20 cellular contexts compared by ENCODE assay signal in the genomic region with DNA sequence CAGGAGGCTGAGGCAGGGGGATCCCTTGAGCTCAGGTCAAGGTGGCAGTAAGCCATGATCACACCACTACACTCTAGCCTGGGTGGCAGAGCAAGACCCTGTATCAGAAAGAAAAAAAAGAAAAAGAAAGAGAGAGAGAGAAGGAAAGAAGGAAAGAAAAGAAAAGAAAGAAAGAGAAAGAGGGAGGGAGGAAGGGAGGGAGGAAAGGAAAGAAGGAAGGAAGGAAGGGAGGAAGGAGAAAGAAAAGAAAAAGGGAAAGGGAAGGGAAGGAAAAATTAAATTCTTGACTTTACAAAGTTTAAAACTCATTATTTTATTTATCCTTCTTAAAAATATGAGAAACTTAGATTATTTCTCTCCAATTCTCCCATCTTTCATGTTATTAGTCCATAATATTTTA. TPM values are rescaled to one million over a fixed set of nuclear protein-coding genes. Genes with fewer than 3 reads are reported as not detected.
DNase-seq lines count a peak whose midpoint lies in the region; ATAC-seq, FAIRE-seq and TF ChIP-seq lines count a peak whose summit lies in the region.
"Had no signal": no experiment of that assay in that cellular context is flagged by ENCODE, and none has a peak within 500 bp of the region (broad histone marks: within the 10 kb centered on the region; RNA-seq: fewer than 3 reads in every experiment).

No MANE protein-coding gene starts in this region.

- TF ChIP-seq RAD21 in K562 (CRISPR knock-in tag; conservative IDR thresholded peaks at IDR 0.05 in 1 of 2, IDR thresholded peaks at IDR 0.05 in 1 of 2): no peak

- H3K27me3 ChIP-seq in right atrium auricular region (no peaks in the 10 kb centered on the region), K562 (ENCODE audit: control insufficient read depth in 2 of 2, insufficient read depth in 2 of 2, low read length in 2 of 2) (no peaks in the 10 kb centered on the region)
- H3K27me3 ChIP-seq: BLaER1 treated with 17β-estradiol and CSF1 and Interleukin-3, amounts not matched to agents 10 nM and 100 nM had no signal

- POLR2A ChIA-PET in HEK293 (lab: Yijun Ruan, JAX) (no interaction called here), K562 (lab: Yijun Ruan, JAX) (no interaction called here)

- H3K4me3 ChIP-seq in right atrium auricular region (no peak overlapping the region), HEK293 (ENCODE audit: low read depth, low read length) (no peak overlapping the region), K562 (no peak overlapping the region), kidney (ENCODE audit: low read length in 2 of 2) (no peak overlapping the region)
- H3K4me3 ChIP-seq: A549; BLaER1 treated with 17β-estradiol and CSF1 and Interleukin-3, amounts not matched to agents 10 nM and 100 nM had no signal

- no peak overlapping the region for H2AFZ ChIP-seq in K562 (ENCODE audit: low read depth, low read length)

- peak; percentile 17 for DNase-seq in cardiac septum (ENCODE audit: low spot score)
- DNase-seq in right atrium auricular region (ENCODE audit: low spot score): no peak
- DNase-seq in K562 (ENCODE audit: extremely low read depth in 1 of 4, low spot score in 3 of 4): no peak
- DNase-seq in kidney: no peak
- DNase-seq: AML-193; Caco-2; Calu3; CD4-positive, alpha-beta T cell; CD8-positive, alpha-beta T cell; DMS79 treated with DMSO at 0.1 percent for 48 hours; GF-D8 had no signal

- no peaks in the 10 kb centered on the region for H4K20me1 ChIP-seq in K562 (replicated peaks; ENCODE audit: control insufficient read depth, insufficient read depth, low read length)
- H4K20me1 ChIP-seq: BLaER1 treated with 17β-estradiol and CSF1 and Interleukin-3, amounts not matched to agents 10 nM and 100 nM had no signal

- no peaks in the 10 kb centered on the region for H3K36me3 ChIP-seq in right atrium auricular region
- no peaks in the 10 kb centered on the region for H3K36me3 ChIP-seq in HEK293 (ENCODE audit: control insufficient read depth in 2 of 2, insufficient read depth in 1 of 2, low read length in 2 of 2)
- H3K36me3 ChIP-seq in K562 (ENCODE audit: control insufficient read depth, insufficient read depth, low read length): no peaks in the 10 kb centered on the region
- H3K36me3 ChIP-seq in kidney (ENCODE audit: control insufficient read depth in 1 of 2, insufficient read depth in 2 of 2, low read length in 2 of 2): no peaks in the 10 kb centered on the region

- no peaks in the 10 kb centered on the region for H3K79me2 ChIP-seq in K562 (ENCODE audit: control insufficient read depth, insufficient read depth, low read length)

- no peak overlapping the region for H3K9ac ChIP-seq in K562 (ENCODE audit: insufficient read depth in 1 of 2, low read depth in 2 of 2, low read length in 2 of 2)
- no peak overlapping the region for H3K9ac ChIP-seq in kidney (ENCODE audit: low read length in 2 of 2)
- H3K9ac ChIP-seq: BLaER1 treated with 17β-estradiol and CSF1 and Interleukin-3, amounts not matched to agents 10 nM and 100 nM had no signal

- no peak for TF ChIP-seq POLR2A in K562 (conservative IDR thresholded peaks at IDR 0.05)

- CTCF ChIA-PET in HEK293 (lab: Yijun Ruan, JAX): interaction anchor here (0.6 to 1.1 kb wide), 2 partner anchors 229 to 397 kb away, joined by 3 read pairs; no protein-coding TSS in a partner anchor
- CTCF ChIA-PET in K562 (lab: Yijun Ruan, JAX; ENCODE audit: low intra/inter-chr PET ratio): no interaction called here

- H3K9me3 ChIP-seq in right atrium auricular region (peaks cover 0 to 10% of the 10 kb centered on the region in 2 donors), HEK293 (ENCODE audit: control insufficient read depth, insufficient read depth, low read depth, low read length) (no peaks in the 10 kb centered on the region), K562 (replicated peaks; ENCODE audit: control insufficient read depth, insufficient read depth, low read depth, low read length) (peaks cover 8% of the 10 kb centered on the region), kidney (ENCODE audit: control insufficient read depth in 1 of 2, low read length in 2 of 2) (peaks cover 0 to 6% of the 10 kb centered on the region in 2 donors)

- intact Hi-C loops in cardiac septum (cut with DNase I) (no loop called here), K562 (cut with micrococcal nuclease) (no loop called here), kidney (cut with DNase I) (no loop called here)

- H3K4me2 ChIP-seq in K562 (ENCODE audit: insufficient read depth, low read length): no peak overlapping the region
- H3K4me2 ChIP-seq: A549; BLaER1 treated with 17β-estradiol and CSF1 and Interleukin-3, amounts not matched to agents 10 nM and 100 nM had no signal

- TF ChIP-seq CTCF in right atrium auricular region (IDR thresholded peaks at IDR 0.05) (no peak), HEK293 (tag by site-specific recombination; IDR thresholded peaks at IDR 0.05) (no peak), K562 (IDR thresholded peaks at IDR 0.05 in 2 of 3, conservative IDR thresholded peaks at IDR 0.05 in 1 of 3; ENCODE audit: insufficient read depth in 2 of 3, low read depth in 1 of 3, low read length in 3 of 3) (no peak), kidney (IDR thresholded peaks at IDR 0.05; ENCODE audit: borderline replicate concordance, extremely low read depth, insufficient read depth) (no peak)

- no peak for ATAC-seq in K562
- ATAC-seq: A549; CD8-positive, alpha-beta T cell had no signal

- H3K9me1 ChIP-seq in K562 (ENCODE audit: control insufficient read depth, insufficient read depth, low read length): no peaks in the 10 kb centered on the region

- no TSS peak for BruUV-seq in K562 (replicated peaks; lab: Mats Ljungman, UMichigan)

- H3K4me1 ChIP-seq in right atrium auricular region: no peaks in the 10 kb centered on the region
- no peaks in the 10 kb centered on the region for H3K4me1 ChIP-seq in HEK293 (ENCODE audit: control insufficient read depth, insufficient read depth, low read length)
- no peaks in the 10 kb centered on the region for H3K4me1 ChIP-seq in K562 (replicated peaks in 1 of 2; ENCODE audit: control insufficient read depth in 2 of 2, insufficient read depth in 2 of 2, low read length in 2 of 2)
- no peaks in the 10 kb centered on the region for H3K4me1 ChIP-seq in kidney (ENCODE audit: control insufficient read depth in 1 of 2, insufficient read depth in 1 of 2, low read depth in 1 of 2, low read length in 2 of 2)
- H3K4me1 ChIP-seq: A549; BLaER1 treated with 17β-estradiol and CSF1 and Interleukin-3, amounts not matched to agents 10 nM and 100 nM; Caco-2 had no signal

- in situ Hi-C loops in K562 (cut with MboI): no loop called here

- FAIRE-seq in K562 (lab: Jason Lieb, UNC): no peak
- FAIRE-seq in kidney (lab: Jason Lieb, UNC): no peak
- FAIRE-seq: A549, D721Med, G401.6, GM12891, GM19239 had no signal

- TF ChIP-seq EP300 in K562 (IDR thresholded peaks at IDR 0.05; ENCODE audit: low read length): no peak

- H3K27ac ChIP-seq in right atrium auricular region: no peak overlapping the region
- no peak overlapping the region for H3K27ac ChIP-seq in HEK293 (ENCODE audit: extremely low read depth, low read depth, low read length)
- H3K27ac ChIP-seq in K562 (ENCODE audit: extremely low read depth, low read depth, low read length): no peak overlapping the region
- H3K27ac ChIP-seq in kidney (ENCODE audit: low read depth in 2 of 2, low read length in 2 of 2): no peak overlapping the region
- H3K27ac ChIP-seq: 22Rv1; A549; BLaER1 treated with 17β-estradiol and CSF1 and Interleukin-3, amounts not matched to agents 10 nM and 100 nM; C4-2B had no signal

TF ChIP-seq in HEK293, 187 proteins besides CTCF, POLR2A, EP300 and RAD21 (continues in another document):
- TF ChIP-seq ZNF266 (tag by site-specific recombination; IDR thresholded peaks at IDR 0.05; ENCODE audit: low read depth): no peak

TF ChIP-seq in K562, 482 proteins besides CTCF, POLR2A, EP300 and RAD21 (continues in another document):
- TF ChIP-seq RBM15 (IDR thresholded peaks at IDR 0.05; ENCODE audit: insufficient read depth, low read length) (no peak), STAG1 (CRISPR knock-in tag; IDR thresholded peaks at IDR 0.05; ENCODE audit: borderline replicate concordance) (no peak)
- TF ChIP-seq, protein P1, sequence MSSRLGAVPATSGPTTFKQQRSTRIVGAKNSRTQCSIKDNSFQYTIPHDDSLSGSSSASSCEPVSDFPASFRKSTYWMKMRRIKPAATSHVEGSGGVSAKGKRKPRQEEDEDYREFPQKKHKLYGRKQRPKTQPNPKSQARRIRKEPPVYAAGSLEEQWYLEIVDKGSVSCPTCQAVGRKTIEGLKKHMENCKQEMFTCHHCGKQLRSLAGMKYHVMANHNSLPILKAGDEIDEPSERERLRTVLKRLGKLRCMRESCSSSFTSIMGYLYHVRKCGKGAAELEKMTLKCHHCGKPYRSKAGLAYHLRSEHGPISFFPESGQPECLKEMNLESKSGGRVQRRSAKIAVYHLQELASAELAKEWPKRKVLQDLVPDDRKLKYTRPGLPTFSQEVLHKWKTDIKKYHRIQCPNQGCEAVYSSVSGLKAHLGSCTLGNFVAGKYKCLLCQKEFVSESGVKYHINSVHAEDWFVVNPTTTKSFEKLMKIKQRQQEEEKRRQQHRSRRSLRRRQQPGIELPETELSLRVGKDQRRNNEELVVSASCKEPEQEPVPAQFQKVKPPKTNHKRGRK (tag; IDR thresholded peaks at IDR 0.05): peak; percentile 76

RNA-seq across cellular contexts. Expression of a gene that starts 17.1 kb away (rescaled TPM):
- total RNA-seq in cardiac septum (455 TPM), right atrium auricular region (100 to 1,000 TPM; 119 to 249 TPM), K562 (2014; rRNA removed) (59.2 and 74.5 TPM in 2 replicates), K562 (2014; rRNA removed; fragmentation: Illumina TruSeq; extraction: Trizol) (34.2 and 41.2 TPM in 2 replicates), K562 (2015; rRNA removed; fragmentation: Illumina TruSeq; extraction: Trizol) (72.3 and 72.6 TPM in 2 replicates), K562 (2021) (76.7 and 80.4 TPM in 2 replicates), kidney (87.0 TPM)
- total RNA-seq in K562 (2011; cell fraction: chromatin; rRNA removed; ENCODE audit: low replicate concordance): 8.3 and 17.4 TPM in 2 replicates
- total RNA-seq in K562 (2011; cell fraction: nucleolus; rRNA removed): 17.3 and 17.6 TPM in 2 replicates
- 13.9 and 15.0 TPM in 2 replicates for total RNA-seq in K562 (2011; cell fraction: nucleoplasm; rRNA removed)
- polyA plus RNA-seq in K562 (2011; rRNA removed) (99.9 and 181 TPM in 2 replicates), K562 (2014; fragmentation: Illumina TruSeq; extraction: Trizol) (83.0 and 84.4 TPM in 2 replicates), K562 (2014; fragmentation: Nextera tagmentation; extraction: Ambion mirVana) (1 to 10 TPM in 1 of 2 experiments, under 1 TPM in 1; 0.70 to 3.1 TPM), K562 (2014; rRNA removed) (51.1 and 52.3 TPM in 2 replicates), kidney (ENCODE audit: insufficient read depth, low read depth, low replicate concordance) (545 TPM)
- polyA plus RNA-seq in K562 (2011; cell fraction: cytosol; rRNA removed): 113 and 128 TPM in 2 replicates
- 68.2 and 102 TPM in 2 replicates for polyA plus RNA-seq in K562 (2011; cell fraction: nucleus; rRNA removed)
- 68.8 and 135 TPM in 2 replicates for polyA plus RNA-seq in K562 (2012)
- polyA minus RNA-seq in K562 (2011; rRNA and poly(A)+ RNA removed): 62.2 and 82.4 TPM in 2 replicates
- polyA minus RNA-seq in K562 (2011; cell fraction: cytosol; rRNA and poly(A)+ RNA removed): 51.4 and 98.5 TPM in 2 replicates
- polyA minus RNA-seq in K562 (2011; cell fraction: nucleus; rRNA and poly(A)+ RNA removed): 7.0 and 20.3 TPM in 2 replicates
